In genomic region chr4:126004936-126005335, GRCh38 we compare ENCODE assay signal across 16 cellular contexts.
DNase-seq lines count a peak whose midpoint lies in the region; FAIRE-seq and TF ChIP-seq lines count a peak whose summit lies in the region.
"Had no signal": no experiment of that assay in that cellular context is flagged by ENCODE, and none has a peak within 500 bp of the region (broad histone marks: within the 10 kb centered on the region; RNA-seq: fewer than 3 reads in every experiment).

No MANE protein-coding gene starts in this region.

- DNase-seq in MCF 10A (ENCODE audit: unreplicated experiment) (peak; percentile 53), breast epithelium (ENCODE audit: low spot score in 2 of 2) (no peak), adipocyte (ENCODE audit: low read depth) (peak; percentile 68), glomerular visceral epithelial cell (ENCODE audit: extremely low spot score) (peak; percentile 8), urothelium cell line (ENCODE audit: low spot score) (peak; percentile 3), NCI-H2171 treated with DMSO at 0.1 percent for 48 hours (lab: John Stamatoyannopoulos, UW) (no peak), C1 segment of cervical spinal cord (lab: John Stamatoyannopoulos, UW) (no peak)
- no peak for DNase-seq in activated T-helper 2 cell treated with anti-CD3 and anti-CD28 coated beads, Interferon-gamma antibody, Interleukin-2, Interleukin-4, amounts not matched to agents 10 μg/mL and 5 μg/mL and 100 μg/mL, durations not matched to agents 14 hours and 24 hours and 36 hours (ENCODE audit: low spot score)
- DNase-seq: 8988T; activated CD4-positive, alpha-beta T cell treated with anti-CD3 and anti-CD28 coated beads for 48 hours; DMS153; KBM-7; naive thymus-derived CD4-positive, alpha-beta T cell had no signal

- FAIRE-seq in urothelium cell line (lab: Jason Lieb, UNC): no peak
- FAIRE-seq: islet of Langerhans had no signal

- H3K4me3 Mint-ChIP-seq in MCF 10A (ENCODE audit: unreplicated experiment): no peak overlapping the region
- no peak overlapping the region for H3K4me3 Mint-ChIP-seq in activated T-helper 2 cell treated with anti-CD3 and anti-CD28 coated beads, Interferon-gamma antibody, Interleukin-2, Interleukin-4, amounts not matched to agents 10 μg/mL and 5 μg/mL and 100 μg/mL, durations not matched to agents 14 hours and 24 hours and 36 hours (ENCODE audit: low read depth)
- H3K4me3 Mint-ChIP-seq: activated T-helper 1 cell treated with anti-CD3 and anti-CD28 coated beads, Interleukin-12 subunit alpha, Interleukin-12 subunit beta, Interleukin-2, Interleukin-4 antibody, amounts not matched to agents 30 ng/mL and 10 ng/mL and 1 ng/mL, durations not matched to agents 14 hours and 24 hours and 36 hours; naive thymus-derived CD4-positive, alpha-beta T cell had no signal

- H3K27ac ChIP-seq in breast epithelium: no peak overlapping the region
- H3K27ac ChIP-seq: epithelial cell of prostate had no signal

- peaks cover 6% of the 10 kb centered on the region for H3K4me1 Mint-ChIP-seq in MCF 10A (ENCODE audit: insufficient read depth, unreplicated experiment)
- no peaks in the 10 kb centered on the region for H3K4me1 Mint-ChIP-seq in activated T-helper 2 cell treated with anti-CD3 and anti-CD28 coated beads, Interferon-gamma antibody, Interleukin-2, Interleukin-4, amounts not matched to agents 10 μg/mL and 5 μg/mL and 100 μg/mL, durations not matched to agents 14 hours and 24 hours and 36 hours (ENCODE audit: low read depth)
- H3K4me1 Mint-ChIP-seq: naive thymus-derived CD4-positive, alpha-beta T cell had no signal

- no peaks in the 10 kb centered on the region for H3K4me1 ChIP-seq in breast epithelium
- H3K4me1 ChIP-seq in adipocyte (ENCODE audit: control insufficient read depth, insufficient read depth, low read length): peaks cover 7% of the 10 kb centered on the region

- H3K36me3 ChIP-seq in breast epithelium (no peaks in the 10 kb centered on the region), adipocyte (ENCODE audit: control insufficient read depth, insufficient read depth, low read length, severe bottlenecking) (no peaks in the 10 kb centered on the region)

- peaks cover 9% of the 10 kb centered on the region for H3K9me3 Mint-ChIP-seq in MCF 10A (ENCODE audit: unreplicated experiment)
- H3K9me3 Mint-ChIP-seq in activated T-helper 2 cell treated with anti-CD3 and anti-CD28 coated beads, Interferon-gamma antibody, Interleukin-2, Interleukin-4, amounts not matched to agents 10 μg/mL and 5 μg/mL and 100 μg/mL, durations not matched to agents 14 hours and 24 hours and 36 hours: peaks cover 8% of the 10 kb centered on the region

- H3K27ac Mint-ChIP-seq in MCF 10A (ENCODE audit: low read depth, unreplicated experiment): no peak overlapping the region
- no peak overlapping the region for H3K27ac Mint-ChIP-seq in activated T-helper 2 cell treated with anti-CD3 and anti-CD28 coated beads, Interferon-gamma antibody, Interleukin-2, Interleukin-4, amounts not matched to agents 10 μg/mL and 5 μg/mL and 100 μg/mL, durations not matched to agents 14 hours and 24 hours and 36 hours
- H3K27ac Mint-ChIP-seq: activated T-helper 1 cell treated with anti-CD3 and anti-CD28 coated beads, Interleukin-12 subunit alpha, Interleukin-12 subunit beta, Interleukin-2, Interleukin-4 antibody, amounts not matched to agents 30 ng/mL and 10 ng/mL and 1 ng/mL, durations not matched to agents 14 hours and 24 hours and 36 hours; naive thymus-derived CD4-positive, alpha-beta T cell had no signal

- no peak overlapping the region for H3K9ac ChIP-seq in adipocyte (ENCODE audit: low read length)

- H3K27me3 ChIP-seq in breast epithelium (no peaks in the 10 kb centered on the region), adipocyte (replicated peaks; ENCODE audit: control insufficient read depth, insufficient read depth, low read length) (no peaks in the 10 kb centered on the region)

- intact Hi-C loops in MCF 10A (cut with micrococcal nuclease): no loop called here
- intact Hi-C loops in breast epithelium (cut with DNase I; ENCODE audit: low total_unique reads): no loop called here
- intact Hi-C loops in activated T-helper 2 cell treated with anti-CD3 and anti-CD28 coated beads, Interferon-gamma antibody, Interleukin-2, Interleukin-4, amounts not matched to agents 10 μg/mL and 5 μg/mL and 100 μg/mL, durations not matched to agents 14 hours and 24 hours and 36 hours (cut with micrococcal nuclease): no loop called here

- no peak for TF ChIP-seq CTCF in MCF 10A (IDR thresholded peaks at IDR 0.05; ENCODE audit: unreplicated experiment)
- no peak for TF ChIP-seq CTCF in breast epithelium (IDR thresholded peaks at IDR 0.05)

- H3K36me3 Mint-ChIP-seq in MCF 10A (ENCODE audit: insufficient read depth, unreplicated experiment): no peaks in the 10 kb centered on the region
- H3K36me3 Mint-ChIP-seq in activated T-helper 2 cell treated with anti-CD3 and anti-CD28 coated beads, Interferon-gamma antibody, Interleukin-2, Interleukin-4, amounts not matched to agents 10 μg/mL and 5 μg/mL and 100 μg/mL, durations not matched to agents 14 hours and 24 hours and 36 hours (ENCODE audit: low read depth): no peaks in the 10 kb centered on the region
- H3K36me3 Mint-ChIP-seq: naive thymus-derived CD4-positive, alpha-beta T cell had no signal

- POLR2A ChIA-PET in MCF 10A (lab: Yijun Ruan, JAX): no interaction called here

- H3K4me3 ChIP-seq in breast epithelium (no peak overlapping the region), adipocyte (ENCODE audit: low read length) (no peak overlapping the region)

- TF ChIP-seq POLR2A in breast epithelium (IDR thresholded peaks at IDR 0.05): no peak

- H3K27me3 Mint-ChIP-seq in MCF 10A (ENCODE audit: insufficient read depth, unreplicated experiment): no peaks in the 10 kb centered on the region
- H3K27me3 Mint-ChIP-seq in activated T-helper 2 cell treated with anti-CD3 and anti-CD28 coated beads, Interferon-gamma antibody, Interleukin-2, Interleukin-4, amounts not matched to agents 10 μg/mL and 5 μg/mL and 100 μg/mL, durations not matched to agents 14 hours and 24 hours and 36 hours (ENCODE audit: low read depth): no peaks in the 10 kb centered on the region
- H3K27me3 Mint-ChIP-seq: naive thymus-derived CD4-positive, alpha-beta T cell had no signal

- H3K9me3 ChIP-seq in breast epithelium: peaks cover 0 to 6% of the 10 kb centered on the region in 2 donors
- peaks cover 3% of the 10 kb centered on the region for H3K9me3 ChIP-seq in adipocyte (ENCODE audit: control insufficient read depth, low read length)

- CTCF ChIA-PET in MCF 10A (lab: Yijun Ruan, JAX): interaction anchor here (0.7 to 1.2 kb wide), 2 partner anchors 9 to 1517 kb away, joined by 3 read pairs; no protein-coding TSS in a partner anchor

- no TSS peak for BruUV-seq in MCF 10A (replicated peaks; lab: Mats Ljungman, UMichigan)

Comparison
In these comparisons a context has a peak if more than half of its experiments do, and no peak if none do; other contexts are left out.
1. DNase-seq: peak in MCF 10A (single experiment), adipocyte (single experiment), glomerular visceral epithelial cell (single experiment) and urothelium cell line (single experiment); none in breast epithelium (0 of 2), NCI-H2171 treated with DMSO at 0.1 percent for 48 hours (single experiment), activated T-helper 2 cell treated with anti-CD3 and anti-CD28 coated beads, Interferon-gamma antibody, Interleukin-2, Interleukin-4, amounts not matched to agents 10 μg/mL and 5 μg/mL and 100 μg/mL, durations not matched to agents 14 hours and 24 hours and 36 hours (single experiment) and C1 segment of cervical spinal cord (0 of 14).